25 cellular contexts compared by ENCODE assay signal in genomic region chr14:72527591-72527990, GRCh38.
"Had no signal": no experiment of that assay in that cellular context is flagged by ENCODE, and none has a peak within 500 bp of the region (broad histone marks: within the 10 kb centered on the region; RNA-seq: fewer than 3 reads in every experiment).

No MANE protein-coding gene starts in this region.

- DNase-seq: dorsolateral prefrontal cortex; effector CD4-positive, alpha-beta T cell; foreskin fibroblast; gastrocnemius medialis; head of caudate nucleus; mesenchymal stem cell; mucosa of descending colon; naive B cell; psoas muscle; right cardiac atrium; sigmoid colon; stimulated activated CD4-positive, alpha-beta T cell treated with anti-CD3 and anti-CD28 coated beads, Interleukin-2, amount 100 ng/mL, for 24 hours; stimulated activated CD4-positive, alpha-beta T cell treated with anti-CD3 and anti-CD28 coated beads, Interleukin-4, amount 100 ng/mL, for 24 hours; stimulated activated naive CD4-positive, alpha-beta T cell treated with Interleukin-2 at 50 U/mL for 16 hours; stomach; thyroid gland; trophoblast cell had no signal

- H3K27me3 Mint-ChIP-seq: naive B cell had no signal

- H2AFZ ChIP-seq: hepatocyte, neural progenitor cell had no signal

- H3K27ac ChIP-seq: dorsolateral prefrontal cortex, epithelial cell of prostate, gastrocnemius medialis, hepatocyte, neural progenitor cell, psoas muscle, sigmoid colon, stomach, thyroid gland, vagina had no signal

- H3K36me3 ChIP-seq: gastrocnemius medialis, neural progenitor cell, sigmoid colon, stomach, vagina had no signal

- H3K9me3 ChIP-seq: gastrocnemius medialis, mucosa of descending colon, psoas muscle, thyroid gland, vagina had no signal

- H3K27me3 ChIP-seq: dorsolateral prefrontal cortex, gastrocnemius medialis, neural progenitor cell, sigmoid colon, stomach, thyroid gland, vagina had no signal

- H3K79me2 ChIP-seq: hepatocyte had no signal

- H3K9me3 Mint-ChIP-seq: natural killer cell treated with Interleukin-12 subunit alpha and Interleukin-12 subunit beta and Interleukin-15 and Interleukin-18, amount 100 ng/mL, for 72 hours; stimulated activated effector memory CD8-positive, alpha-beta T cell treated with anti-CD3 and anti-CD28 coated beads, Interleukin-12 subunit alpha, Interleukin-12 subunit beta, amount 100 ng/mL, for 72 hours had no signal

- H3K27ac Mint-ChIP-seq: mesothelial cell of epicardium; neural progenitor cell; stimulated activated effector memory CD8-positive, alpha-beta T cell treated with anti-CD3 and anti-CD28 coated beads, Interleukin-12 subunit alpha, Interleukin-12 subunit beta, amount 100 ng/mL, for 72 hours had no signal

- H3K9ac ChIP-seq: neural progenitor cell had no signal

- ATAC-seq: esophagus mucosa; gastrocnemius medialis; mucosa of descending colon; natural killer cell treated with Interleukin-12 subunit alpha and Interleukin-12 subunit beta and Interleukin-15 and Interleukin-18, amount 100 ng/mL, for 72 hours; psoas muscle; right cardiac atrium; stimulated activated effector memory CD8-positive, alpha-beta T cell treated with anti-CD3 and anti-CD28 coated beads, Interleukin-12 subunit alpha, Interleukin-12 subunit beta, amount 100 ng/mL, for 72 hours had no signal

- H3K4me2 ChIP-seq: hepatocyte, neural progenitor cell had no signal

- H3K4me3 Mint-ChIP-seq: mesothelial cell of epicardium; natural killer cell treated with Interleukin-12 subunit alpha and Interleukin-12 subunit beta and Interleukin-15 and Interleukin-18, amount 100 ng/mL, for 72 hours; neural progenitor cell; stimulated activated effector memory CD8-positive, alpha-beta T cell treated with anti-CD3 and anti-CD28 coated beads, Interleukin-12 subunit alpha, Interleukin-12 subunit beta, amount 100 ng/mL, for 72 hours had no signal

- H3K4me1 ChIP-seq: gastrocnemius medialis, neural progenitor cell, psoas muscle, thyroid gland, vagina had no signal

- H3K4me3 ChIP-seq: dorsolateral prefrontal cortex, gastrocnemius medialis, hepatocyte, mucosa of descending colon, neural progenitor cell, psoas muscle, sigmoid colon, stomach, thyroid gland, vagina had no signal

- H3K36me3 Mint-ChIP-seq: mesothelial cell of epicardium; neural progenitor cell; stimulated activated effector memory CD8-positive, alpha-beta T cell treated with anti-CD3 and anti-CD28 coated beads, Interleukin-12 subunit alpha, Interleukin-12 subunit beta, amount 100 ng/mL, for 72 hours had no signal
